In genomic region chr4:19187104-19187503, GRCh38 we compare ENCODE assay signal across 17 cellular contexts.
DNase-seq lines count a peak whose midpoint lies in the region; ATAC-seq and TF ChIP-seq lines count a peak whose summit lies in the region.
"Had no signal": no experiment of that assay in that cellular context is flagged by ENCODE, and none has a peak within 500 bp of the region (broad histone marks: within the 10 kb centered on the region; RNA-seq: fewer than 3 reads in every experiment).

No MANE protein-coding gene starts in this region.

- ATAC-seq in left colon, result peak; percentile 42
- ATAC-seq in GM19324 (IDR thresholded peaks at IDR 0.05; ENCODE audit: low FRiP score, unreplicated experiment), result no peak
- ATAC-seq: HepG2 had no signal

- intact Hi-C loops in colonic mucosa (cut with DNase I) (no loop called here), left colon (cut with DNase I, micrococcal nuclease) (no loop called here)

- H3K36me3 ChIP-seq in colonic mucosa, result no peaks in the 10 kb centered on the region
- H3K36me3 ChIP-seq: BLaER1 treated with 17β-estradiol and CSF1 and Interleukin-3, amounts not matched to agents 10 nM and 100 nM; HAP-1 had no signal

- H3K9ac ChIP-seq in colonic mucosa (ENCODE audit: low read depth in 2 of 2, low read length in 2 of 2), result no peak overlapping the region
- H3K9ac ChIP-seq: BLaER1 treated with 17β-estradiol and CSF1 and Interleukin-3, amounts not matched to agents 10 nM and 100 nM had no signal

- H3K4me3 ChIP-seq in colonic mucosa (no peak overlapping the region), retinal pigment epithelial cell (ENCODE audit: low read length) (no peak overlapping the region)
- H3K4me3 ChIP-seq: BLaER1 treated with 17β-estradiol and CSF1 and Interleukin-3, amounts not matched to agents 10 nM and 100 nM; HAP-1 had no signal

- H3K27ac ChIP-seq in colonic mucosa, result peak overlapping the region; percentile 4
- H3K27ac ChIP-seq: BLaER1 treated with 17β-estradiol and CSF1 and Interleukin-3, amounts not matched to agents 10 nM and 100 nM had no signal

- DNase-seq in M059J (ENCODE audit: low read depth) (peak; percentile 8), colonic mucosa (no peak), left colon (no peak), retinal pigment epithelial cell (ENCODE audit: low read depth) (peak; percentile 36), RKO (ENCODE audit: low spot score) (no peak), NCI-H2107 (lab: John Stamatoyannopoulos, UW) (no peak), NCI-H2171 (lab: John Stamatoyannopoulos, UW) (no peak)
- DNase-seq: Karpas-422; NCI-H1417; NCI-H2029 treated with DMSO at 0.1 percent for 48 hours; NCI-H2227 treated with DMSO at 0.1 percent for 48 hours; NCI-H69; NK-92 treated with Interleukin-12 subunit alpha and Interleukin-12 subunit beta, amount 100 ng/mL, for 24 hours had no signal

- peaks cover 6% of the 10 kb centered on the region for H3K4me1 ChIP-seq in colonic mucosa

- TF ChIP-seq CTCF in colonic mucosa (IDR thresholded peaks at IDR 0.05), result no peak
- TF ChIP-seq CTCF in retinal pigment epithelial cell (conservative IDR thresholded peaks at IDR 0.05; ENCODE audit: low read depth, low read length), result no peak

- no peaks in the 10 kb centered on the region for H3K9me3 ChIP-seq in colonic mucosa
- H3K9me3 ChIP-seq: BLaER1 treated with 17β-estradiol and CSF1 and Interleukin-3, amounts not matched to agents 10 nM and 100 nM; HAP-1 had no signal

- H3K27me3 ChIP-seq in colonic mucosa, result no peaks in the 10 kb centered on the region
- H3K27me3 ChIP-seq: BLaER1 treated with 17β-estradiol and CSF1 and Interleukin-3, amounts not matched to agents 10 nM and 100 nM had no signal

Comparison
In these comparisons a context has a peak if more than half of its experiments do, and no peak if none do; other contexts are left out.
1. DNase-seq: peak in M059J (single experiment) and retinal pigment epithelial cell (single experiment); none in colonic mucosa (single experiment), left colon (0 of 2), RKO (single experiment), NCI-H2107 (single experiment) and NCI-H2171 (single experiment).